Comparison of ENCODE assay signal across 29 cellular contexts in the genomic region with DNA sequence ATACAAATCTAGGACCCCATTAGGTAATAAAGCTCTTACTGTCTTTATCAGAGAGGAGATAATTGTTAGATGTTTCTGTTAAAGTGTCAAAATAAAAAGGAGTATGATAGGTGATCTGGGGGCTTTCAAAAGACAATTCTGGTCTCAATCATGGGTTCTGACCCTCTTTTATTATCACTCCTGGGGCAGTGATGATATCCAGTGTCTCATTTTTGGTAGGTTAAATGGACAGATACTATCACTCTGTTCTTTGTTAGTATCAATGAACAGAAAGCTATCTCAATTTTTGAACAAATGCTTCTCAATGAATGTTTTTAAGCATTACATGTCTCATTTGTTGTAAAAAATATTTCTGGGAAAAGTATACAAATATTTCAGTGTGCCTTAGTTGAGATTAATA.
DNase-seq lines count a peak whose midpoint lies in the region; ATAC-seq and TF ChIP-seq lines count a peak whose summit lies in the region.
"Had no signal": no experiment of that assay in that cellular context is flagged by ENCODE, and none has a peak within 500 bp of the region (broad histone marks: within the 10 kb centered on the region; RNA-seq: fewer than 3 reads in every experiment).

No MANE protein-coding gene starts in this region.

- H3K4me1 ChIP-seq in SK-N-SH (ENCODE audit: control insufficient read depth in 1 of 2, insufficient read depth in 2 of 2, low read depth in 1 of 2, low read length in 1 of 2) (no peaks in the 10 kb centered on the region; a peak in 1 of 4 replicates), cardiac muscle cell (ENCODE audit: low read depth) (peaks cover 57% of the 10 kb centered on the region)
- H3K4me1 ChIP-seq: A549; BE2C; BLaER1; BLaER1 treated with 17β-estradiol and CSF1 and Interleukin-3, amounts not matched to agents 10 nM and 100 nM; Caco-2 had no signal

- CTCF ChIA-PET in SK-N-SH (lab: Yijun Ruan, JAX): interaction anchor here (0.6 to 1.3 kb wide), 4 partner anchors 9 to 228 kb away, joined by 3 to 4 read pairs (median 3); no protein-coding TSS in a partner anchor

- no peaks in the 10 kb centered on the region for H3K9me3 ChIP-seq in SK-N-SH
- H3K9me3 ChIP-seq in cardiac muscle cell (ENCODE audit: low read depth): no peaks in the 10 kb centered on the region
- H3K9me3 ChIP-seq: A549; BE2C; BLaER1; BLaER1 treated with 17β-estradiol and CSF1 and Interleukin-3, amounts not matched to agents 10 nM and 100 nM; Caco-2 had no signal

- no peaks in the 10 kb centered on the region for H3K9me2 ChIP-seq in SK-N-SH

- no peak overlapping the region for H3K9ac ChIP-seq in SK-N-SH
- H3K9ac ChIP-seq: BLaER1; BLaER1 treated with 17β-estradiol and CSF1 and Interleukin-3, amounts not matched to agents 10 nM and 100 nM had no signal

- POLR2A ChIA-PET in SK-N-SH (lab: Yijun Ruan, JAX): no interaction called here

- no peaks in the 10 kb centered on the region for H3K79me2 ChIP-seq in SK-N-SH (ENCODE audit: insufficient read depth)

- H3K4me3 ChIP-seq in SK-N-SH (ENCODE audit: low read depth in 2 of 2, low read length in 1 of 2) (no peak overlapping the region), cardiac muscle cell (no peak overlapping the region)
- H3K4me3 ChIP-seq: A549; BLaER1; BLaER1 treated with 17β-estradiol and CSF1 and Interleukin-3, amounts not matched to agents 10 nM and 100 nM had no signal

- TF ChIP-seq EP300 in SK-N-SH (IDR thresholded peaks at IDR 0.05; ENCODE audit: borderline replicate concordance in 1 of 2, low read depth in 1 of 2, low read length in 1 of 2): peak in 1 of 2 experiments; percentile 55; a peak in 1 of 4 replicates

- intact Hi-C loops in left ventricle myocardium superior (cut with micrococcal nuclease): no loop called here

- no peak overlapping the region for H3K4me2 ChIP-seq in SK-N-SH
- H3K4me2 ChIP-seq: A549; BLaER1; BLaER1 treated with 17β-estradiol and CSF1 and Interleukin-3, amounts not matched to agents 10 nM and 100 nM had no signal

- DNase-seq in SK-N-SH (peak; percentile 27), cardiac muscle cell (ENCODE audit: low read depth in 1 of 2, low spot score in 1 of 2) (no peak), left ventricle myocardium superior (no peak)
- DNase-seq: 8988T; ACHN; AML-193; BE2C; C1 segment of cervical spinal cord; Caco-2; Calu3; CD4-positive, alpha-beta memory T cell; CD4-positive, alpha-beta T cell; CD4-positive, CD25-positive, alpha-beta regulatory T cell; CD8-positive, alpha-beta memory T cell; CD8-positive, alpha-beta T cell; COR-L47; DMS 273 treated with DMSO at 0.1 percent for 48 hours; DMS153; DMS53; DMS79; DMS79 treated with DMSO at 0.1 percent for 48 hours; DND-41; EL had no signal

- no peak for TF ChIP-seq RAD21 in SK-N-SH (IDR thresholded peaks at IDR 0.05; ENCODE audit: low read length)

- no peak overlapping the region for H3K27ac ChIP-seq in SK-N-SH (ENCODE audit: low read depth in 2 of 2, low read length in 1 of 2)
- peak overlapping the region; percentile 89 for H3K27ac ChIP-seq in cardiac muscle cell
- H3K27ac ChIP-seq: 22Rv1; A549; BLaER1; BLaER1 treated with 17β-estradiol and CSF1 and Interleukin-3, amounts not matched to agents 10 nM and 100 nM; C4-2B had no signal

- no peaks in the 10 kb centered on the region for H3F3A ChIP-seq in SK-N-SH (replicated peaks; ENCODE audit: insufficient read depth)

- H3K27me3 ChIP-seq in SK-N-SH (ENCODE audit: insufficient read depth) (0 out of 2 replicates have a peak, but pooled peaks cover 4% of the 10 kb centered on the region), cardiac muscle cell (no peaks in the 10 kb centered on the region)
- H3K27me3 ChIP-seq: BE2C; BLaER1; BLaER1 treated with 17β-estradiol and CSF1 and Interleukin-3, amounts not matched to agents 10 nM and 100 nM had no signal

- no peak overlapping the region for H2AFZ ChIP-seq in SK-N-SH (ENCODE audit: low read depth)

- TF ChIP-seq CTCF in SK-N-SH (IDR thresholded peaks at IDR 0.05) (no peak), cardiac muscle cell (IDR thresholded peaks at IDR 0.05; ENCODE audit: low read depth, low read length) (no peak)

- no peaks in the 10 kb centered on the region for H4K20me1 ChIP-seq in SK-N-SH (ENCODE audit: insufficient read depth)
- H4K20me1 ChIP-seq: BLaER1; BLaER1 treated with 17β-estradiol and CSF1 and Interleukin-3, amounts not matched to agents 10 nM and 100 nM had no signal

- ATAC-seq in SK-N-SH treated with all-trans-retinoic acid at 6 μM for 48 hours (no peak), left ventricle myocardium superior (no peak)
- ATAC-seq: A549; CD8-positive, alpha-beta T cell had no signal

- no peaks in the 10 kb centered on the region for H3K36me3 ChIP-seq in SK-N-SH (replicated peaks in 1 of 2; ENCODE audit: control insufficient read depth in 1 of 2, insufficient read depth in 2 of 2, low read length in 1 of 2)
- H3K36me3 ChIP-seq in cardiac muscle cell: no peaks in the 10 kb centered on the region
- H3K36me3 ChIP-seq: BE2C; BLaER1; BLaER1 treated with 17β-estradiol and CSF1 and Interleukin-3, amounts not matched to agents 10 nM and 100 nM had no signal

TF ChIP-seq in SK-N-SH, 30 proteins besides CTCF, POLR2A, EP300 and RAD21:
- no peak for TF ChIP-seq POLR2AphosphoS5 (IDR thresholded peaks at IDR 0.05; ENCODE audit: low read depth, low read length)
- TF ChIP-seq RXRA (IDR thresholded peaks at IDR 0.05; ENCODE audit: borderline replicate concordance, low read depth): no peak

TF ChIP-seq in SK-N-SH treated with all-trans-retinoic acid at 6 μM for 48 hours, 23 proteins besides CTCF, POLR2A, EP300 and RAD21:
- TF ChIP-seq TOX (CRISPR knock-in tag; IDR thresholded peaks at IDR 0.05; ENCODE audit: borderline replicate concordance): no peak
- TF ChIP-seq BACH2 (CRISPR knock-in tag; IDR thresholded peaks at IDR 0.05; ENCODE audit: borderline replicate concordance): no peak
- no peak for TF ChIP-seq ZNF70 (CRISPR knock-in tag; IDR thresholded peaks at IDR 0.05)
- TF ChIP-seq RARB (CRISPR knock-in tag; IDR thresholded peaks at IDR 0.05): no peak
- TF ChIP-seq ZNF565 (CRISPR knock-in tag; conservative IDR thresholded peaks at IDR 0.05; ENCODE audit: low read depth): no peak
- TF ChIP-seq CSDC2 (CRISPR knock-in tag; IDR thresholded peaks at IDR 0.05): no peak
- TF ChIP-seq, protein P1, sequence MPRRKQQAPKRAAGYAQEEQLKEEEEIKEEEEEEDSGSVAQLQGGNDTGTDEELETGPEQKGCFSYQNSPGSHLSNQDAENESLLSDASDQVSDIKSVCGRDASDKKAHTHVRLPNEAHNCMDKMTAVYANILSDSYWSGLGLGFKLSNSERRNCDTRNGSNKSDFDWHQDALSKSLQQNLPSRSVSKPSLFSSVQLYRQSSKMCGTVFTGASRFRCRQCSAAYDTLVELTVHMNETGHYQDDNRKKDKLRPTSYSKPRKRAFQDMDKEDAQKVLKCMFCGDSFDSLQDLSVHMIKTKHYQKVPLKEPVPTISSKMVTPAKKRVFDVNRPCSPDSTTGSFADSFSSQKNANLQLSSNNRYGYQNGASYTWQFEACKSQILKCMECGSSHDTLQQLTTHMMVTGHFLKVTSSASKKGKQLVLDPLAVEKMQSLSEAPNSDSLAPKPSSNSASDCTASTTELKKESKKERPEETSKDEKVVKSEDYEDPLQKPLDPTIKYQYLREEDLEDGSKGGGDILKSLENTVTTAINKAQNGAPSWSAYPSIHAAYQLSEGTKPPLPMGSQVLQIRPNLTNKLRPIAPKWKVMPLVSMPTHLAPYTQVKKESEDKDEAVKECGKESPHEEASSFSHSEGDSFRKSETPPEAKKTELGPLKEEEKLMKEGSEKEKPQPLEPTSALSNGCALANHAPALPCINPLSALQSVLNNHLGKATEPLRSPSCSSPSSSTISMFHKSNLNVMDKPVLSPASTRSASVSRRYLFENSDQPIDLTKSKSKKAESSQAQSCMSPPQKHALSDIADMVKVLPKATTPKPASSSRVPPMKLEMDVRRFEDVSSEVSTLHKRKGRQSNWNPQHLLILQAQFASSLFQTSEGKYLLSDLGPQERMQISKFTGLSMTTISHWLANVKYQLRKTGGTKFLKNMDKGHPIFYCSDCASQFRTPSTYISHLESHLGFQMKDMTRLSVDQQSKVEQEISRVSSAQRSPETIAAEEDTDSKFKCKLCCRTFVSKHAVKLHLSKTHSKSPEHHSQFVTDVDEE (CRISPR knock-in tag; IDR thresholded peaks at IDR 0.05): no peak
- TF ChIP-seq, protein P2, sequence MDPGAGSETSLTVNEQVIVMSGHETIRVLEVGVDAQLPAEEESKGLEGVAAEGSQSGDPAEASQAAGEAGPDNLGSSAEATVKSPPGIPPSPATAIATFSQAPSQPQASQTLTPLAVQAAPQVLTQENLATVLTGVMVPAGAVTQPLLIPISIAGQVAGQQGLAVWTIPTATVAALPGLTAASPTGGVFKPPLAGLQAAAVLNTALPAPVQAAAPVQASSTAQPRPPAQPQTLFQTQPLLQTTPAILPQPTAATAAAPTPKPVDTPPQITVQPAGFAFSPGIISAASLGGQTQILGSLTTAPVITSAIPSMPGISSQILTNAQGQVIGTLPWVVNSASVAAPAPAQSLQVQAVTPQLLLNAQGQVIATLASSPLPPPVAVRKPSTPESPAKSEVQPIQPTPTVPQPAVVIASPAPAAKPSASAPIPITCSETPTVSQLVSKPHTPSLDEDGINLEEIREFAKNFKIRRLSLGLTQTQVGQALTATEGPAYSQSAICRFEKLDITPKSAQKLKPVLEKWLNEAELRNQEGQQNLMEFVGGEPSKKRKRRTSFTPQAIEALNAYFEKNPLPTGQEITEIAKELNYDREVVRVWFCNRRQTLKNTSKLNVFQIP (CRISPR knock-in tag; IDR thresholded peaks at IDR 0.05; ENCODE audit: borderline replicate concordance, low read depth): no peak
- no peak for TF ChIP-seq ESRRG (CRISPR knock-in tag; IDR thresholded peaks at IDR 0.05)
- no peak for TF ChIP-seq ZFP30 (CRISPR knock-in tag; IDR thresholded peaks at IDR 0.05)
- TF ChIP-seq PPARA (CRISPR knock-in tag; IDR thresholded peaks at IDR 0.05; ENCODE audit: borderline replicate concordance): no peak
TF ChIP-seq in SK-N-SH treated with all-trans-retinoic acid at 6 μM for 48 hours: peak in this region for 0.
